ENCODE assay signal across 8 cellular contexts in the genomic region with DNA sequence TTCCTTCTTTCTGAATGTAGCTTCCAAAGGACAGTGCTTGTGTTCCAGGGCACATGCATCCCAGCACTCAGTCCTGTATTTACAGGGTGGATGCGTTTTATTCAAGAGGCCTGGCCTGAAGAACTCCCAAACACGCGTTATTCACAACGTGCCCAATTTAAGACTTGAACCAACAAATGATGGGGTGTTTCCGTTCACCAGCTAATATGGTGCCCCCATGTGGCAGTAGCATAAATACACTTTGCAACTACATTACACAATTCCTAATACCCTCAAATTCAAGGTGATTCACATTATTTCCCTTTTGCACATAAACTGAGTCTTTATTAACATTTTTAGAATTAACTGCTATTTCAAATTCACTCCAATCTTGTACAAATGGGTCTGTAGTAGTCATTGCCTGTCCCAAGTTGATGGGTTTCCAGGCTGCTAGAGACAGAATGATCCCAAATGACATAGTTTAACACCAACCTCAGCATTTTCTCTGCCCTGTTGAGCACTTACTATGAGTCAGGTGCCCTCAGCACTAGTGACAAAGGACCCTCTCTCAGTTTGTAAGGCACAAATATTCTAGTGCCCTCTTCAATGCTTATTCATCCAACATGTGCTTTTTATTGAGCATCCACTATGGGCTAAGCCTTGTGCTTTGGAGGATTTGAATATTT. TPM values are rescaled to one million over a fixed set of nuclear protein-coding genes. Genes with fewer than 3 reads are reported as not detected.
A peak's percentile ranks its signal among the peaks of the same experiment; 100 is the strongest.
DNase-seq lines count a peak whose midpoint lies in the region; ATAC-seq and TF ChIP-seq lines count a peak whose summit lies in the region.

No MANE protein-coding gene starts in this region.

- 18% methylated on average over 5 of the region's 5 CpGs for WGBS in liver

- H3K27ac ChIP-seq in HL-60 (replicated peaks): no peak overlapping the region
- peak overlapping the region; percentile 76 to 77 for H3K27ac ChIP-seq in liver (ENCODE audit: low read depth in 1 of 2, low read length in 2 of 2)

- H3K9me3 Mint-ChIP-seq in activated T-helper 17 cell treated with anti-CD3 and anti-CD28 coated beads, Interleukin-2, amount 50 U/mL, for 72 hours: no peaks in the 10 kb centered on the region

- no peaks in the 10 kb centered on the region for H3K9me3 ChIP-seq in liver (ENCODE audit: control insufficient read depth in 4 of 4, low read length in 3 of 4)

- peaks cover 32% of the 10 kb centered on the region for H3K27me3 Mint-ChIP-seq in activated T-helper 17 cell treated with anti-CD3 and anti-CD28 coated beads, Interleukin-2, amount 50 U/mL, for 72 hours

- H3K27me3 ChIP-seq in HL-60 (ENCODE audit: insufficient read depth, poor library complexity, severe bottlenecking) (no peaks in the 10 kb centered on the region), liver (ENCODE audit: control insufficient read depth in 4 of 4, insufficient read depth in 4 of 4, low read length in 3 of 4) (no peaks in the 10 kb centered on the region)

- H3K36me3 ChIP-seq in liver (ENCODE audit: control insufficient read depth in 4 of 4, insufficient read depth in 3 of 4, low read depth in 1 of 4, low read length in 3 of 4): peaks cover 0 to 2% (median 0%) of the 10 kb centered on the region in 4 donors

- peak; percentile 73 to 78 for TF ChIP-seq RAD21 in liver (IDR thresholded peaks at IDR 0.05)

- no peak overlapping the region for H3K4me3 Mint-ChIP-seq in activated T-helper 17 cell treated with anti-CD3 and anti-CD28 coated beads, Interleukin-2, amount 50 U/mL, for 72 hours

- H3K9ac ChIP-seq in liver (ENCODE audit: low read depth in 1 of 2, low read length in 2 of 2): peak overlapping the region in 1 of 2 donors; percentile 16

- H3K4me3 ChIP-seq in HL-60 (replicated peaks; ENCODE audit: insufficient read depth, low read length): no peak overlapping the region
- H3K4me3 ChIP-seq in liver (ENCODE audit: low read depth in 1 of 3, low read length in 3 of 3): no peak overlapping the region

- DNase-seq in COR-L47 (lab: John Stamatoyannopoulos, UW): peak; percentile 15
- DNase-seq in HL-60 (ENCODE audit: low read depth in 1 of 2, low spot score in 1 of 2): peak; percentile 10 to 16
- no peak for DNase-seq in stimulated activated CD4-positive, alpha-beta T cell treated with anti-CD3 and anti-CD28 coated beads, Interleukin-4, amount 100 ng/mL, for 1 hour
- no peak for DNase-seq in central memory CD4-positive, alpha-beta T cell
- DNase-seq in NCI-H1048 (lab: John Stamatoyannopoulos, UW): no peak

- ATAC-seq in activated T-helper 17 cell treated with anti-CD3 and anti-CD28 coated beads, Interleukin-2, amount 50 U/mL, for 72 hours (replicated peaks): peak; percentile 28
- ATAC-seq in GM21528 (IDR thresholded peaks at IDR 0.05; ENCODE audit: low FRiP score, unreplicated experiment): no peak

- TF ChIP-seq CTCF in HL-60 (IDR thresholded peaks at IDR 0.05; ENCODE audit: insufficient read depth, low read length) (peak; percentile 37), liver (IDR thresholded peaks at IDR 0.05; ENCODE audit: low read depth, low read length, missing input control) (peak; percentile 62)

- peaks cover 17 to 66% (median 58%) of the 10 kb centered on the region in 4 donors for H3K4me1 ChIP-seq in liver (ENCODE audit: control insufficient read depth in 4 of 4, insufficient read depth in 4 of 4, low read length in 3 of 4)

- H3K36me3 Mint-ChIP-seq in activated T-helper 17 cell treated with anti-CD3 and anti-CD28 coated beads, Interleukin-2, amount 50 U/mL, for 72 hours (ENCODE audit: low read depth): no peaks in the 10 kb centered on the region

- no peak overlapping the region for H3K27ac Mint-ChIP-seq in activated T-helper 17 cell treated with anti-CD3 and anti-CD28 coated beads, Interleukin-2, amount 50 U/mL, for 72 hours

- no peaks in the 10 kb centered on the region for H3K4me1 Mint-ChIP-seq in activated T-helper 17 cell treated with anti-CD3 and anti-CD28 coated beads, Interleukin-2, amount 50 U/mL, for 72 hours

TF ChIP-seq in liver, 16 proteins besides CTCF, POLR2A, EP300 and RAD21:
- TF ChIP-seq YY1 (IDR thresholded peaks at IDR 0.05) (peak; percentile 15), MAX (IDR thresholded peaks at IDR 0.05) (no peak), GABPA (IDR thresholded peaks at IDR 0.05 in 1 of 2, conservative IDR thresholded peaks at IDR 0.05 in 1 of 2) (no peak), RXRA (IDR thresholded peaks at IDR 0.05) (peak; percentile 21 to 22), SP1 (IDR thresholded peaks at IDR 0.05) (peak; percentile 33), EGR1 (IDR thresholded peaks at IDR 0.05; ENCODE audit: low read depth in 2 of 2) (peak in 1 of 2 donors; percentile 38), JUND (IDR thresholded peaks at IDR 0.05) (peak; percentile 40 to 52), HNF4A (conservative IDR thresholded peaks at IDR 0.05) (peak; percentile 14 to 22), ZBTB33 (IDR thresholded peaks at IDR 0.05) (no peak), NR2F2 (IDR thresholded peaks at IDR 0.05) (no peak), TAF1 (conservative IDR thresholded peaks at IDR 0.05) (no peak)

RNA-seq across cellular contexts. Expression of gene HSD17B2, which starts 26.9 kb away (rescaled TPM):
- total RNA-seq in activated T-helper 17 cell treated with anti-CD3 and anti-CD28 coated beads, Interleukin-2, amount 50 U/mL, for 72 hours: not detected
- total RNA-seq in liver: 100 to 1,000 TPM in 1 of 2 donors, 10 to 100 TPM in 1; 47.7 to 126 TPM
- 100 to 1,000 TPM in 1 of 2 donors, 10 to 100 TPM in 1; 83.4 to 123 TPM for polyA plus RNA-seq in liver

RNA-seq across cellular contexts. Expression of gene SDR42E1, which starts 50.7 kb away (rescaled TPM):
- 1 to 10 TPM; 3.7 to 5.1 TPM for total RNA-seq in activated T-helper 17 cell treated with anti-CD3 and anti-CD28 coated beads, Interleukin-2, amount 50 U/mL, for 72 hours
- 1 to 10 TPM; 3.0 to 6.5 TPM for total RNA-seq in liver
- 1 to 10 TPM; 1.9 to 3.5 TPM for polyA plus RNA-seq in liver

Comparison
In these comparisons a context has a peak if more than half of its experiments do, and no peak if none do; other contexts are left out.
1. DNase-seq: peak in COR-L47 (single experiment) and HL-60 (2 of 2); none in stimulated activated CD4-positive, alpha-beta T cell treated with anti-CD3 and anti-CD28 coated beads, Interleukin-4, amount 100 ng/mL, for 1 hour (single experiment), central memory CD4-positive, alpha-beta T cell (single experiment) and NCI-H1048 (single experiment).
2. RNA of gene HSD17B2, which starts 26.9 kb away (total RNA-seq): 47.7 to 126 TPM in liver; not detected in activated T-helper 17 cell treated with anti-CD3 and anti-CD28 coated beads, Interleukin-2, amount 50 U/mL, for 72 hours; every median in the first group is over 10 times any median in the second.